ENCODE assay signal across 18 cellular contexts in genomic region chr6:161376367-161376766, GRCh38.
A peak's percentile ranks its signal among the peaks of the same experiment; 100 is the strongest.
DNase-seq lines count a peak whose midpoint lies in the region; ATAC-seq, FAIRE-seq and TF ChIP-seq lines count a peak whose summit lies in the region.
"Had no signal": no experiment of that assay in that cellular context is flagged by ENCODE, and none has a peak within 500 bp of the region (broad histone marks: within the 10 kb centered on the region; RNA-seq: fewer than 3 reads in every experiment).

No MANE protein-coding gene starts in this region.

- H4K91ac ChIP-seq in H1 (replicated peaks; ENCODE audit: insufficient read length, low read length) = no peak overlapping the region
- no peak overlapping the region for H4K91ac ChIP-seq in neuronal stem cell (ENCODE audit: low read depth, low read length, poor library complexity)

- H3K4ac ChIP-seq in H1 (replicated peaks; ENCODE audit: insufficient read length, low read depth, low read length) = no peak overlapping the region
- no peak overlapping the region for H3K4ac ChIP-seq in neuronal stem cell (ENCODE audit: low read length)

- H3K4me3 Mint-ChIP-seq in Calu3 (ENCODE audit: low read depth, unreplicated experiment) (peak overlapping the region; percentile 63), WTC11 (no peak overlapping the region)
- H3K4me3 Mint-ChIP-seq: B cell; CD8-positive, alpha-beta T cell had no signal

- FAIRE-seq in H1 (lab: Jason Lieb, UNC) = no peak
- FAIRE-seq: GM12878, H54 had no signal

- H3K36me3 ChIP-seq in H1 (ENCODE audit: control insufficient read depth in 2 of 4, insufficient read depth in 4 of 4, low read length in 3 of 4) = no peaks in the 10 kb centered on the region
- H3K36me3 ChIP-seq in neuronal stem cell (replicated peaks in 1 of 2; ENCODE audit: control insufficient read depth in 2 of 2, insufficient read depth in 2 of 2, low read length in 2 of 2) = peaks cover 0 to 3% of the 10 kb centered on the region in 2 donors
- no peaks in the 10 kb centered on the region for H3K36me3 ChIP-seq in body of pancreas (replicated peaks in 1 of 2; ENCODE audit: insufficient read depth in 1 of 2, low read depth in 2 of 2)
- H3K36me3 ChIP-seq: BLaER1 treated with 17β-estradiol and CSF1 and Interleukin-3, amounts not matched to agents 10 nM and 100 nM had no signal

- ATAC-seq in WTC11 (no peak), body of pancreas (no peak)
- ATAC-seq: CD8-positive, alpha-beta T cell; GM12878 had no signal

- H4K8ac ChIP-seq in H1 (ENCODE audit: extremely low read depth, insufficient read depth, low read length) (no peak overlapping the region), neuronal stem cell (ENCODE audit: low read depth, low read length) (no peak overlapping the region)

- 0 out of 2 replicates have a peak overlapping the region, but pooled peaks have one; percentile 34 for H2BK20ac ChIP-seq in H1 (ENCODE audit: low read length)

- H3K4me3 ChIP-seq in H1 (ENCODE audit: extremely low read depth in 1 of 4, insufficient read depth in 2 of 4, low read depth in 3 of 4, low read length in 4 of 4) (no peak overlapping the region), neuronal stem cell (ENCODE audit: low read length in 2 of 2) (no peak overlapping the region), body of pancreas (no peak overlapping the region)
- H3K4me3 ChIP-seq: BLaER1 treated with 17β-estradiol and CSF1 and Interleukin-3, amounts not matched to agents 10 nM and 100 nM; GM12878 had no signal

- peaks cover 8% of the 10 kb centered on the region for H3K4me1 Mint-ChIP-seq in Calu3 (ENCODE audit: low read depth, unreplicated experiment)
- peaks cover 4% of the 10 kb centered on the region for H3K4me1 Mint-ChIP-seq in WTC11
- H3K4me1 Mint-ChIP-seq: B cell had no signal

- TF ChIP-seq EP300 in H1 (IDR thresholded peaks at IDR 0.05; ENCODE audit: borderline replicate concordance in 1 of 2, low read depth in 2 of 2, low read length in 2 of 2) = no peak

- no peak overlapping the region for H4K5ac ChIP-seq in H1 (ENCODE audit: insufficient read length, low read depth, low read length)

- H2BK120ac ChIP-seq in H1 (replicated peaks; ENCODE audit: low read depth, low read length) (no peak overlapping the region), neuronal stem cell (ENCODE audit: low read depth, low read length) (no peak overlapping the region)

- no peaks in the 10 kb centered on the region; a peak in 1 of 4 replicates for H3K79me2 ChIP-seq in H1 (ENCODE audit: control insufficient read depth in 1 of 2, insufficient read depth in 2 of 2, low read length in 2 of 2)

- H3K56ac ChIP-seq in H1 (replicated peaks; ENCODE audit: insufficient read length, low read depth, low read length) = no peak overlapping the region

- H3K23me2 ChIP-seq in H1 (ENCODE audit: low read depth, low read length) = peaks cover 7% of the 10 kb centered on the region; the same call in 1 of the 2 replicates

- H3K14ac ChIP-seq in H1 (ENCODE audit: insufficient read length) = no peak overlapping the region
- H3K14ac ChIP-seq in neuronal stem cell (ENCODE audit: low read length) = no peak overlapping the region

- no peaks in the 10 kb centered on the region for H3K9me3 Mint-ChIP-seq in Calu3 (ENCODE audit: low read depth, unreplicated experiment)
- H3K9me3 Mint-ChIP-seq in WTC11 = no peaks in the 10 kb centered on the region
- H3K9me3 Mint-ChIP-seq: CD8-positive, alpha-beta T cell had no signal

- H3K18ac ChIP-seq in H1 (ENCODE audit: extremely low read depth, low read length) (no peak overlapping the region), neuronal stem cell (ENCODE audit: low read length) (peak overlapping the region; percentile 70)

- no peak overlapping the region for H3K9ac ChIP-seq in H1 (replicated peaks in 1 of 4; ENCODE audit: extremely low read depth in 1 of 4, low read depth in 3 of 4, low read length in 3 of 4)
- no peak overlapping the region for H3K9ac ChIP-seq in neuronal stem cell (ENCODE audit: low read depth, low read length, poor library complexity)
- H3K9ac ChIP-seq: BLaER1 treated with 17β-estradiol and CSF1 and Interleukin-3, amounts not matched to agents 10 nM and 100 nM had no signal

- H2BK5ac ChIP-seq in H1 (ENCODE audit: low read depth, low read length) (no peak overlapping the region), neuronal stem cell (ENCODE audit: low read length) (peak overlapping the region; percentile 33)

- H3K27me3 ChIP-seq in H1 (replicated peaks in 1 of 4; ENCODE audit: control insufficient read depth in 3 of 4, extremely low read depth in 1 of 4, insufficient read depth in 3 of 4, low read length in 3 of 4) (no peaks in the 10 kb centered on the region; a peak in 1 of 7 replicates), neuronal stem cell (ENCODE audit: control insufficient read depth in 3 of 3, insufficient read depth in 3 of 3, low read depth in 1 of 3, low read length in 3 of 3) (peaks cover 0 to 4% (median 0%) of the 10 kb centered on the region in 3 experiments), body of pancreas (no peaks in the 10 kb centered on the region)
- H3K27me3 ChIP-seq: BLaER1 treated with 17β-estradiol and CSF1 and Interleukin-3, amounts not matched to agents 10 nM and 100 nM had no signal

- WGBS in H1 (ENCODE audit: extremely low coverage in 1 of 2, insufficient coverage in 1 of 2, insufficient read length in 1 of 2, insufficient replicate concordance in 2 of 2, low coverage in 1 of 2, low lambda C conversion rate in 2 of 2, missing lambda C conversion rate in 1 of 2), 2 experiments = 97% methylated on average over 10 of the region's 11 CpGs; no CpG with 5 or more reads in 1 of the 2 experiments
- no CpG with 5 or more reads among the region's 11 CpGs for WGBS in neuronal stem cell (ENCODE audit: extremely low coverage in 2 of 2, insufficient read length in 2 of 2, insufficient replicate concordance in 1 of 2), 2 donors
- 86 to 89% methylated on average over 11 of the region's 11 CpGs for WGBS in body of pancreas, 2 donors

- H3K4me1 ChIP-seq in H1 (replicated peaks in 1 of 4; ENCODE audit: control insufficient read depth in 3 of 4, insufficient read depth in 4 of 4, low read length in 3 of 4) = no peaks in the 10 kb centered on the region; a peak in 2 of 7 replicates
- peaks cover 0 to 12% of the 10 kb centered on the region in 2 donors for H3K4me1 ChIP-seq in neuronal stem cell (ENCODE audit: control insufficient read depth in 2 of 2, insufficient read depth in 1 of 2, low read depth in 1 of 2, low read length in 2 of 2)
- peaks cover 6% of the 10 kb centered on the region for H3K4me1 ChIP-seq in body of pancreas

- 0 out of 2 replicates have a peak overlapping the region, but pooled peaks have one; percentile 71 for H2AK5ac ChIP-seq in H1 (ENCODE audit: low read depth, low read length)
- peak overlapping the region; percentile 86 for H2AK5ac ChIP-seq in neuronal stem cell (ENCODE audit: low read depth, low read length)

- POLR2A ChIA-PET in RWPE1 (lab: Yijun Ruan, JAX; ENCODE audit: low non-redundant PET) = no interaction called here
- POLR2A ChIA-PET in H1 (lab: Charles Lee; ENCODE audit: partially characterized antibody) = no interaction called here
- POLR2A ChIA-PET in WTC11 (lab: Charles Lee) = no interaction called here

- no peak for TF ChIP-seq POLR2A in H1 (IDR thresholded peaks at IDR 0.05; ENCODE audit: control extremely low read depth in 1 of 2, low read depth in 2 of 2, low read length in 2 of 2)
- no peak for TF ChIP-seq POLR2A in body of pancreas (IDR thresholded peaks at IDR 0.05)

- H3K23ac ChIP-seq in H1 (ENCODE audit: insufficient read length) (no peak overlapping the region), neuronal stem cell (ENCODE audit: low read depth, low read length, poor library complexity) (peak overlapping the region; percentile 16)

- intact Hi-C loops in Calu3 (cut with micrococcal nuclease; ENCODE audit: unreplicated experiment) (loop anchor here (10.0 kb wide), 1 partner anchor 272 kb away; no protein-coding TSS in a partner anchor), body of pancreas (cut with DNase I) (loop anchor here (5.0 kb wide), 1 partner anchor 639 kb away; no protein-coding TSS in a partner anchor)

- CTCF ChIA-PET in Calu3 (lab: Charles Lee) = no interaction called here
- CTCF ChIA-PET in RWPE1 (lab: Yijun Ruan, JAX) = no interaction called here
- CTCF ChIA-PET in H1 (lab: Charles Lee; ENCODE audit: partially characterized antibody) = interaction anchor here (0.9 to 7.3 kb wide), 10 partner anchors 16 to 275 kb away, joined by 3 to 113 read pairs (median 5); no protein-coding TSS in a partner anchor
- CTCF ChIA-PET in WTC11 (lab: Charles Lee) = interaction anchor here (2.9 to 3.9 kb wide), 2 partner anchors 609 to 626 kb away, joined by 10 to 15 read pairs; no protein-coding TSS in a partner anchor

- peak overlapping the region; percentile 70; the same call in 1 of the 2 replicates for H2BK12ac ChIP-seq in H1 (ENCODE audit: low read depth, low read length)
- H2BK12ac ChIP-seq in neuronal stem cell (ENCODE audit: low read length) = peak overlapping the region; percentile 80

- H3K4me2 ChIP-seq in H1 (ENCODE audit: insufficient read depth in 1 of 2, low read depth in 2 of 2, low read length in 2 of 2) (no peak overlapping the region), neuronal stem cell (ENCODE audit: insufficient read depth, low read length, poor library complexity, severe bottlenecking) (no peak overlapping the region)

- DNase-seq in Calu3 (no peak), RWPE1 (ENCODE audit: low spot score) (no peak), H1 (ENCODE audit: low read depth in 1 of 2, low spot score in 2 of 2) (no peak), neuronal stem cell (ENCODE audit: low spot score) (no peak), WTC11 (ENCODE audit: low spot score) (no peak), body of pancreas (no peak), SW480 (ENCODE audit: low spot score) (no peak)
- DNase-seq: CD8-positive, alpha-beta T cell; DMS 273 treated with DMSO at 0.1 percent for 48 hours; DMS53; DND-41; EL; GM23248; HCEC 1CT had no signal

- peak overlapping the region; percentile 74; the same call in 1 of the 2 replicates for H3K27ac ChIP-seq in RWPE1
- H3K27ac ChIP-seq in H1 (ENCODE audit: low read depth, low read length) = no peak overlapping the region
- no peak overlapping the region for H3K27ac ChIP-seq in neuronal stem cell (replicated peaks; ENCODE audit: low read length)
- no peak overlapping the region for H3K27ac ChIP-seq in body of pancreas
- H3K27ac ChIP-seq: GM23248 had no signal

- H3K36me3 Mint-ChIP-seq in Calu3 (ENCODE audit: insufficient read depth, unreplicated experiment) = no peaks in the 10 kb centered on the region
- no peaks in the 10 kb centered on the region for H3K36me3 Mint-ChIP-seq in WTC11
- H3K36me3 Mint-ChIP-seq: CD8-positive, alpha-beta T cell had no signal

- H4K20me1 ChIP-seq in H1 (replicated peaks in 1 of 2; ENCODE audit: control insufficient read depth in 1 of 2, insufficient read depth in 2 of 2, low read length in 2 of 2) = peaks cover 0 to 6% of the 10 kb centered on the region in 2 experiments
- H4K20me1 ChIP-seq: BLaER1 treated with 17β-estradiol and CSF1 and Interleukin-3, amounts not matched to agents 10 nM and 100 nM had no signal

- H3K79me1 ChIP-seq in H1 (ENCODE audit: low read depth, low read length) (no peaks in the 10 kb centered on the region), neuronal stem cell (ENCODE audit: low read depth, low read length) (no peaks in the 10 kb centered on the region)

- H3K9me3 ChIP-seq in H1 (ENCODE audit: insufficient read depth in 2 of 2, low read depth in 1 of 2, low read length in 1 of 2) = no peaks in the 10 kb centered on the region
- no peaks in the 10 kb centered on the region for H3K9me3 ChIP-seq in neuronal stem cell (replicated peaks in 1 of 2; ENCODE audit: control insufficient read depth in 2 of 2, insufficient read depth in 1 of 2, low read depth in 1 of 2, low read length in 2 of 2)
- no peaks in the 10 kb centered on the region for H3K9me3 ChIP-seq in body of pancreas
- H3K9me3 ChIP-seq: BLaER1 treated with 17β-estradiol and CSF1 and Interleukin-3, amounts not matched to agents 10 nM and 100 nM had no signal

- H2AFZ ChIP-seq in H1 (ENCODE audit: low read length) = no peak overlapping the region
- H2AFZ ChIP-seq in neuronal stem cell (ENCODE audit: low read length) = no peak overlapping the region

- H2BK15ac ChIP-seq in H1 (ENCODE audit: low read length) = no peak overlapping the region
- peak overlapping the region; percentile 32 for H2BK15ac ChIP-seq in neuronal stem cell (ENCODE audit: low read length)

- H3K27ac Mint-ChIP-seq in Calu3 (ENCODE audit: unreplicated experiment) = no peak overlapping the region
- no peak overlapping the region for H3K27ac Mint-ChIP-seq in WTC11
- H3K27ac Mint-ChIP-seq: B cell; CD8-positive, alpha-beta T cell had no signal

- no TSS peak for BruUV-seq in Calu3 (replicated peaks; lab: Mats Ljungman, UMichigan)

- no peak for TF ChIP-seq RAD21 in H1 (IDR thresholded peaks at IDR 0.05 in 1 of 2, conservative IDR thresholded peaks at IDR 0.05 in 1 of 2; ENCODE audit: low read depth in 2 of 2, low read length in 2 of 2)

- TF ChIP-seq CTCF in Calu3 (IDR thresholded peaks at IDR 0.05; ENCODE audit: unreplicated experiment) (no peak), RWPE1 (conservative IDR thresholded peaks at IDR 0.05; ENCODE audit: low read depth) (no peak), H1 (IDR thresholded peaks at IDR 0.05; ENCODE audit: control extremely low read depth in 1 of 3, insufficient read depth in 1 of 3, low read depth in 1 of 3, low read length in 3 of 3) (no peak), WTC11 (IDR thresholded peaks at IDR 0.05) (no peak), body of pancreas (IDR thresholded peaks at IDR 0.05) (no peak)

- no peaks in the 10 kb centered on the region for H3K27me3 Mint-ChIP-seq in Calu3 (ENCODE audit: unreplicated experiment)
- H3K27me3 Mint-ChIP-seq in WTC11 (ENCODE audit: low read depth) = no peaks in the 10 kb centered on the region

Comparison
In these comparisons a context has a peak if more than half of its experiments do, and no peak if none do; other contexts are left out.
1. CTCF ChIA-PET loops: an anchor here in H1 (0.9 to 7.3 kb wide) and WTC11 (2.9 to 3.9 kb wide); none called in Calu3 and RWPE1.